In genomic region chr14:70640938-70641547, GRCh38 we compare ENCODE assay signal across 8 cellular contexts. TPM values are rescaled to one million over a fixed set of nuclear protein-coding genes. Genes with fewer than 3 reads are reported as not detected.
A peak's percentile ranks its signal among the peaks of the same experiment; 100 is the strongest.
DNase-seq lines count a peak whose midpoint lies in the region; ATAC-seq, FAIRE-seq and TF ChIP-seq lines count a peak whose summit lies in the region.

No MANE protein-coding gene starts in this region.

- H3K4me2 ChIP-seq in K562 (ENCODE audit: insufficient read depth, low read length), result no peak overlapping the region

- H3K27ac ChIP-seq in K562 (ENCODE audit: extremely low read depth, low read depth, low read length) (no peak overlapping the region), spleen (peak overlapping the region in 7 of 8 donors; percentile 41 to 96 (median 90))

- H4K20me1 ChIP-seq in K562 (replicated peaks; ENCODE audit: control insufficient read depth, insufficient read depth, low read length), result no peaks in the 10 kb centered on the region

- H3K4me3 ChIP-seq in K562 (no peak overlapping the region), spleen (peak overlapping the region; percentile 21 to 94 (median 75))

- DNase-seq in DMS53 treated with DMSO at 0.1 percent for 48 hours (lab: John Stamatoyannopoulos, UW; ENCODE audit: unreplicated experiment) (peak; percentile 58), HT-29 (ENCODE audit: low spot score) (peak; percentile 28), K562 (ENCODE audit: extremely low read depth in 1 of 4, low spot score in 3 of 4) (no peak), inferior parietal cortex (ENCODE audit: extremely low spot score) (peak; percentile 7), spleen (peak; percentile 85), HUDEP-2 (lab: John Stamatoyannopoulos, UW; ENCODE audit: unreplicated experiment in 76 of 76) (no peak)

- no peaks in the 10 kb centered on the region for H3K79me2 ChIP-seq in K562 (ENCODE audit: control insufficient read depth, insufficient read depth, low read length)

- CTCF ChIA-PET in K562 (lab: Yijun Ruan, JAX; ENCODE audit: low intra/inter-chr PET ratio), result no interaction called here

- in situ Hi-C loops in K562 (cut with MboI), result no loop called here

- TF ChIP-seq RAD21 in K562 (CRISPR knock-in tag; conservative IDR thresholded peaks at IDR 0.05 in 1 of 2, IDR thresholded peaks at IDR 0.05 in 1 of 2), result no peak

- WGBS in K562 (ENCODE audit: insufficient coverage, low coverage, missing lambda C conversion rate), result 16% methylated on average over 12 of the region's 28 CpGs
- 0 to 1% (median 1%) methylated on average over 20 to 28 of the region's 28 CpGs for WGBS in spleen, 5 donors

- intact Hi-C loops in K562 (cut with micrococcal nuclease), result no loop called here
- intact Hi-C loops in spleen (cut with DNase I; ENCODE audit: low total_unique reads), result no loop called here

- H3K9ac ChIP-seq in K562 (ENCODE audit: insufficient read depth in 1 of 2, low read depth in 2 of 2, low read length in 2 of 2), result no peak overlapping the region

- no peak for FAIRE-seq in K562 (lab: Jason Lieb, UNC)

- TF ChIP-seq EP300 in K562 (IDR thresholded peaks at IDR 0.05; ENCODE audit: low read length), result no peak

- TF ChIP-seq POLR2A in K562 (conservative IDR thresholded peaks at IDR 0.05) (no peak), spleen (IDR thresholded peaks at IDR 0.05) (peak in 1 of 3 donors; percentile 41)

- H3K36me3 ChIP-seq in K562 (ENCODE audit: control insufficient read depth, insufficient read depth, low read length) (no peaks in the 10 kb centered on the region), spleen (no peaks in the 10 kb centered on the region)

- peaks cover 16 to 29% of the 10 kb centered on the region in 2 experiments for H3K27me3 ChIP-seq in K562 (ENCODE audit: control insufficient read depth in 2 of 2, insufficient read depth in 2 of 2, low read length in 2 of 2)
- peaks cover 0 to 37% (median 0%) of the 10 kb centered on the region in 7 donors for H3K27me3 ChIP-seq in spleen (replicated peaks in 1 of 7)

- H2AFZ ChIP-seq in K562 (ENCODE audit: low read depth, low read length), result no peak overlapping the region

- H3K4me1 ChIP-seq in K562 (replicated peaks in 1 of 2; ENCODE audit: control insufficient read depth in 2 of 2, insufficient read depth in 2 of 2, low read length in 2 of 2) (peaks cover 0 to 17% of the 10 kb centered on the region in 2 experiments; a peak in 2 of 5 replicates), spleen (peaks cover 0 to 75% (median 46%) of the 10 kb centered on the region in 6 donors)

- H3K9me3 ChIP-seq in K562 (replicated peaks; ENCODE audit: control insufficient read depth, insufficient read depth, low read depth, low read length) (no peaks in the 10 kb centered on the region; the same call in 1 of the 2 replicates), spleen (peaks cover 0 to 2% (median 2%) of the 10 kb centered on the region in 8 donors)

- H3K9me1 ChIP-seq in K562 (ENCODE audit: control insufficient read depth, insufficient read depth, low read length), result no peaks in the 10 kb centered on the region

- TF ChIP-seq CTCF in K562 (IDR thresholded peaks at IDR 0.05 in 2 of 3, conservative IDR thresholded peaks at IDR 0.05 in 1 of 3; ENCODE audit: insufficient read depth in 2 of 3, low read depth in 1 of 3, low read length in 3 of 3) (no peak), spleen (IDR thresholded peaks at IDR 0.05 in 8 of 11, conservative IDR thresholded peaks at IDR 0.05 in 3 of 11) (peak in 1 of 11 experiments; percentile 14)

- POLR2A ChIA-PET in K562 (lab: Yijun Ruan, JAX), result no interaction called here

- peak; percentile 45 for ATAC-seq in GM21367 (IDR thresholded peaks at IDR 0.05; ENCODE audit: unreplicated experiment)
- ATAC-seq in SK-N-SH treated with all-trans-retinoic acid at 6 μM for 48 hours, result peak; percentile 80
- ATAC-seq in K562, result no peak

- no TSS peak for BruUV-seq in K562 (replicated peaks; lab: Mats Ljungman, UMichigan)

TF ChIP-seq in SK-N-SH treated with all-trans-retinoic acid at 6 μM for 48 hours, 23 proteins besides CTCF, POLR2A, EP300 and RAD21:
- TF ChIP-seq SNAI2 (CRISPR knock-in tag; IDR thresholded peaks at IDR 0.05) (0 out of 2 replicates have a peak, but pooled peaks have one; percentile 59), ZFP3 (CRISPR knock-in tag; IDR thresholded peaks at IDR 0.05) (no peak)

TF ChIP-seq in K562, 482 proteins besides CTCF, POLR2A, EP300 and RAD21:
- TF ChIP-seq DNMT1 (IDR thresholded peaks at IDR 0.05) (no peak), ZNF175 (CRISPR knock-in tag; IDR thresholded peaks at IDR 0.05; ENCODE audit: low read depth) (no peak), NRF1 (conservative IDR thresholded peaks at IDR 0.05 in 1 of 2, IDR thresholded peaks at IDR 0.05 in 1 of 2) (peak; percentile 47 to 55)

RNA-seq across cellular contexts. Expression of gene TTC9, which starts 0.7 kb away (rescaled TPM):
- total RNA-seq in HT-29 (2014; rRNA removed; shearing (Covaris generic)), result 0.08 and 0.18 TPM in 2 replicates
- total RNA-seq in K562 (2011; cell fraction: chromatin; rRNA removed; ENCODE audit: low replicate concordance), result not detected in 2 replicates
- not detected in 2 replicates for total RNA-seq in K562 (2011; cell fraction: nucleolus; rRNA removed)
- not detected in 2 replicates for total RNA-seq in K562 (2011; cell fraction: nucleoplasm; rRNA removed)
- total RNA-seq in K562 (2014; rRNA removed), result not detected in 2 replicates
- not detected in 2 replicates for total RNA-seq in K562 (2014; rRNA removed; fragmentation: Illumina TruSeq; extraction: Trizol)
- not detected in 2 replicates for total RNA-seq in K562 (2015; rRNA removed; fragmentation: Illumina TruSeq; extraction: Trizol)
- total RNA-seq in K562 (2021), result 0.02 and 0.07 TPM in 2 replicates
- not detected in 2 replicates for polyA plus RNA-seq in K562 (2011; rRNA removed)
- not detected in 2 replicates for polyA plus RNA-seq in K562 (2011; cell fraction: cytosol; rRNA removed)
- polyA plus RNA-seq in K562 (2011; cell fraction: nucleus; rRNA removed), result not detected in 2 replicates
- polyA plus RNA-seq in K562 (2012), result not detected in 2 replicates
- not detected in 2 replicates for polyA plus RNA-seq in K562 (2014; fragmentation: Illumina TruSeq; extraction: Trizol)
- not detected for polyA plus RNA-seq in K562 (2014; fragmentation: Nextera tagmentation; extraction: Ambion mirVana)
- not detected in 2 replicates for polyA plus RNA-seq in K562 (2014; rRNA removed)
- polyA minus RNA-seq in K562 (2011; rRNA and poly(A)+ RNA removed), result not detected in 2 replicates
- polyA minus RNA-seq in K562 (2011; cell fraction: cytosol; rRNA and poly(A)+ RNA removed), result not detected in 2 replicates
- polyA minus RNA-seq in K562 (2011; cell fraction: nucleus; rRNA and poly(A)+ RNA removed), result not detected in 2 replicates
- total RNA-seq in spleen, result 10 to 100 TPM in 1 of 7 donors, 1 to 10 TPM in 6; 8.1 to 13.2 (median 9.3) TPM
- 1 to 10 TPM; 4.6 to 7.4 (median 7.3) TPM for polyA plus RNA-seq in spleen

RNA-seq across cellular contexts. Expression of gene MED6, which starts 40.6 kb away (rescaled TPM):
- 10.8 and 13.8 TPM in 2 replicates for total RNA-seq in HT-29 (2014; rRNA removed; shearing (Covaris generic))
- 35.6 and 107 TPM in 2 replicates for total RNA-seq in K562 (2011; cell fraction: chromatin; rRNA removed; ENCODE audit: low replicate concordance)
- total RNA-seq in K562 (2011; cell fraction: nucleolus; rRNA removed), result 20.5 and 23.9 TPM in 2 replicates
- 42.3 and 62.3 TPM in 2 replicates for total RNA-seq in K562 (2011; cell fraction: nucleoplasm; rRNA removed)
- total RNA-seq in K562 (2014; rRNA removed) (16.8 and 16.9 TPM in 2 replicates), K562 (2014; rRNA removed; fragmentation: Illumina TruSeq; extraction: Trizol) (34.9 and 40.4 TPM in 2 replicates), K562 (2015; rRNA removed; fragmentation: Illumina TruSeq; extraction: Trizol) (28.9 and 31.9 TPM in 2 replicates), K562 (2021) (21.4 and 23.5 TPM in 2 replicates), spleen (10 to 100 TPM; 36.7 to 55.7 (median 43.1) TPM)
- polyA plus RNA-seq in K562 (2011; rRNA removed) (36.8 and 52.0 TPM in 2 replicates), K562 (2014; fragmentation: Illumina TruSeq; extraction: Trizol) (37.7 and 40.8 TPM in 2 replicates), K562 (2014; fragmentation: Nextera tagmentation; extraction: Ambion mirVana) (10 to 100 TPM; 21.6 to 28.1 TPM), K562 (2014; rRNA removed) (30.4 and 35.3 TPM in 2 replicates), spleen (10 to 100 TPM; 15.2 to 19.4 (median 18.9) TPM)
- polyA plus RNA-seq in K562 (2011; cell fraction: cytosol; rRNA removed), result 14.3 and 22.6 TPM in 2 replicates
- polyA plus RNA-seq in K562 (2011; cell fraction: nucleus; rRNA removed), result 9.1 and 10.9 TPM in 2 replicates
- polyA plus RNA-seq in K562 (2012), result 20.5 and 41.6 TPM in 2 replicates
- polyA minus RNA-seq in K562 (2011; rRNA and poly(A)+ RNA removed), result 54.6 and 57.9 TPM in 2 replicates
- polyA minus RNA-seq in K562 (2011; cell fraction: cytosol; rRNA and poly(A)+ RNA removed), result 7.1 and 11.4 TPM in 2 replicates
- 26.3 and 42.2 TPM in 2 replicates for polyA minus RNA-seq in K562 (2011; cell fraction: nucleus; rRNA and poly(A)+ RNA removed)

Comparison
In these comparisons a context has a peak if more than half of its experiments do, and no peak if none do; other contexts are left out.
1. DNase-seq: peak in DMS53 treated with DMSO at 0.1 percent for 48 hours (single experiment), HT-29 (single experiment), inferior parietal cortex (single experiment) and spleen (single experiment); none in K562 (0 of 4) and HUDEP-2 (0 of 76).